In the genomic region with DNA sequence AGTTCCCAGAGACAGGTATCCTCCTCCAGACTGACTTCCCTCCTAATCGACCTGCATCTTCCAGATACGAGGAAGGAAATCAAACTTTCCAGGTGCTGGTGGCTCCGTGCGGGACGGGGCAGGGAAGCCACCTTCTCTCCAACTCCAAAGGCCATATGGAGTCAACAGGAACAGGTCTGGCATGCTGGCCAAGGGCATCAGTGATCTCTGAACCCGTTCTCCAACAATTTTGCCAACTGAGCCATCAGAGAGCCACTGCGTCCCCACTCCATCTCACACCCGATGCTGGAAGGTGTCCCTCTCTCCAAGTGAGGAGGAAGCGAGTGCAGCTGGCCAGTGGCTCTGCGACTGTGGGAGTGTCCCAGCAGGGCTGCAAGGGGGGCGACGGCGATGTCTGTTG, we compare ENCODE assay signal across 20 cellular contexts. TPM values are rescaled to one million over a fixed set of nuclear protein-coding genes. Genes with fewer than 3 reads are reported as not detected.
A peak's percentile ranks its signal among the peaks of the same experiment; 100 is the strongest.
DNase-seq lines count a peak whose midpoint lies in the region; ATAC-seq and TF ChIP-seq lines count a peak whose summit lies in the region.
"Had no signal": no experiment of that assay in that cellular context is flagged by ENCODE, and none has a peak within 500 bp of the region (broad histone marks: within the 10 kb centered on the region; RNA-seq: fewer than 3 reads in every experiment).

No MANE protein-coding gene starts in this region.

- peaks cover 94% of the 10 kb centered on the region for H3K4me1 Mint-ChIP-seq in activated naive CD4-positive, alpha-beta T cell treated with anti-CD3 and anti-CD28 coated beads, Interleukin-2, amount 50 U/mL, for 24 hours
- H3K4me1 Mint-ChIP-seq in CD8-positive, alpha-beta T cell (ENCODE audit: low read depth): peaks cover 79% of the 10 kb centered on the region
- peaks cover 0 to 9% of the 10 kb centered on the region in 2 donors for H3K4me1 Mint-ChIP-seq in effector memory CD8-positive, alpha-beta T cell (ENCODE audit: low read depth in 2 of 2)
- peaks cover 96% of the 10 kb centered on the region for H3K4me1 Mint-ChIP-seq in nephron progenitor cell
- H3K4me1 Mint-ChIP-seq: B cell, CD14-positive monocyte had no signal

- no peak for DNase-seq in activated naive CD4-positive, alpha-beta T cell treated with anti-CD3 and anti-CD28 coated beads, Interleukin-2, amount 50 U/mL, for 16 hours
- no peak for DNase-seq in CD8-positive, alpha-beta T cell
- DNase-seq in effector memory CD8-positive, alpha-beta T cell: no peak
- DNase-seq in nephron progenitor cell: no peak
- DNase-seq in PC-3: no peak
- DNase-seq in MG63: no peak
- DNase-seq: CD4-positive, alpha-beta memory T cell; DMS 273 treated with DMSO at 0.1 percent for 48 hours; EL; GDM1; GOT3; HFFc6 had no signal

- H3K79me2 ChIP-seq in PC-3 (ENCODE audit: low read length): no peaks in the 10 kb centered on the region

- no peaks in the 10 kb centered on the region for H3K36me3 ChIP-seq in CD8-positive, alpha-beta T cell (ENCODE audit: insufficient read depth, low read length)
- no peaks in the 10 kb centered on the region for H3K36me3 ChIP-seq in PC-3 (ENCODE audit: low read depth, low read length)
- no peaks in the 10 kb centered on the region for H3K36me3 ChIP-seq in MG63
- H3K36me3 ChIP-seq: BLaER1, HAP-1 had no signal

- BruUV-seq in PC-3 (replicated peaks; lab: Mats Ljungman, UMichigan): no TSS peak

- no peak for TF ChIP-seq CTCF in CD8-positive, alpha-beta T cell (IDR thresholded peaks at IDR 0.05)
- TF ChIP-seq CTCF in nephron progenitor cell (IDR thresholded peaks at IDR 0.05) (no peak), PC-3 (conservative IDR thresholded peaks at IDR 0.05; ENCODE audit: low read depth, low read length) (no peak)

- no peak for ATAC-seq in CD8-positive, alpha-beta T cell
- ATAC-seq in effector memory CD8-positive, alpha-beta T cell (replicated peaks): no peak
- ATAC-seq in PC-3 (no peak), HG02798 (IDR thresholded peaks at IDR 0.05; ENCODE audit: poor library complexity, unreplicated experiment) (no peak)
- ATAC-seq: GM12878 had no signal

- no peaks in the 10 kb centered on the region for H3K9me3 ChIP-seq in CD8-positive, alpha-beta T cell (ENCODE audit: low read length)
- H3K9me3 ChIP-seq in PC-3 (ENCODE audit: low read length): no peaks in the 10 kb centered on the region
- no peaks in the 10 kb centered on the region for H3K9me3 ChIP-seq in MG63
- H3K9me3 ChIP-seq: BLaER1, HAP-1 had no signal

- H3K4me2 ChIP-seq in PC-3 (ENCODE audit: low read length): no peak overlapping the region
- H3K4me2 ChIP-seq: BLaER1 had no signal

- POLR2A ChIA-PET in CD8-positive, alpha-beta T cell (lab: Charles Lee): interaction anchor here (1.3 kb wide), 1 partner anchor 15 kb away, joined by 4 read pairs; no protein-coding TSS in a partner anchor
- POLR2A ChIA-PET in PC-3 (lab: Charles Lee; ENCODE audit: unreplicated experiment): no interaction called here

- H3K9me2 ChIP-seq in PC-3 (replicated peaks; ENCODE audit: low read length): no peaks in the 10 kb centered on the region

- H3K4me3 ChIP-seq in CD8-positive, alpha-beta T cell (ENCODE audit: low read depth, low read length): no peak overlapping the region
- H3K4me3 ChIP-seq in PC-3 (ENCODE audit: low read length): no peak overlapping the region
- H3K4me3 ChIP-seq in MG63: no peak overlapping the region
- H3K4me3 ChIP-seq: BLaER1, GM12878, HAP-1 had no signal

- H2AFZ ChIP-seq in PC-3 (ENCODE audit: low read length): no peak overlapping the region

- H3K27me3 Mint-ChIP-seq in activated naive CD4-positive, alpha-beta T cell treated with anti-CD3 and anti-CD28 coated beads, Interleukin-2, amount 50 U/mL, for 24 hours: no peaks in the 10 kb centered on the region
- no peaks in the 10 kb centered on the region for H3K27me3 Mint-ChIP-seq in CD8-positive, alpha-beta T cell (ENCODE audit: low read depth)
- H3K27me3 Mint-ChIP-seq in effector memory CD8-positive, alpha-beta T cell: peaks cover 41 to 51% of the 10 kb centered on the region in 2 donors
- H3K27me3 Mint-ChIP-seq in nephron progenitor cell (ENCODE audit: low read depth, poor library complexity): no peaks in the 10 kb centered on the region

- peaks cover 39% of the 10 kb centered on the region for H3K4me1 ChIP-seq in CD8-positive, alpha-beta T cell (ENCODE audit: insufficient read depth, low read length)
- H3K4me1 ChIP-seq in PC-3 (ENCODE audit: insufficient read depth, low read length): peaks cover 8% of the 10 kb centered on the region
- H3K4me1 ChIP-seq: HAP-1 had no signal

- no peaks in the 10 kb centered on the region for H3K9me3 Mint-ChIP-seq in activated naive CD4-positive, alpha-beta T cell treated with anti-CD3 and anti-CD28 coated beads, Interleukin-2, amount 50 U/mL, for 24 hours
- H3K9me3 Mint-ChIP-seq in CD8-positive, alpha-beta T cell: no peaks in the 10 kb centered on the region
- H3K9me3 Mint-ChIP-seq in effector memory CD8-positive, alpha-beta T cell: no peaks in the 10 kb centered on the region
- no peaks in the 10 kb centered on the region for H3K9me3 Mint-ChIP-seq in nephron progenitor cell
- H3K9me3 Mint-ChIP-seq: CD14-positive monocyte; CD4-positive, alpha-beta memory T cell; HFFc6 had no signal

- H3K27ac Mint-ChIP-seq in activated naive CD4-positive, alpha-beta T cell treated with anti-CD3 and anti-CD28 coated beads, Interleukin-2, amount 50 U/mL, for 24 hours: peak overlapping the region; percentile 19
- peak overlapping the region; percentile 45 for H3K27ac Mint-ChIP-seq in CD8-positive, alpha-beta T cell
- H3K27ac Mint-ChIP-seq in effector memory CD8-positive, alpha-beta T cell: peak overlapping the region; percentile 20 to 33
- H3K27ac Mint-ChIP-seq in nephron progenitor cell: peak overlapping the region; percentile 94
- H3K27ac Mint-ChIP-seq: B cell, CD14-positive monocyte, HFFc6 had no signal

- intact Hi-C loops in CD8-positive, alpha-beta T cell (cut with DNase I, micrococcal nuclease): loop anchor here (10.0 kb wide), 2 partner anchors 199 to 531 kb away; partner anchors contain the start of gene CCDC138 (in 1 of the 2)
- intact Hi-C loops in PC-3 (cut with micrococcal nuclease): no loop called here

- H3K9ac ChIP-seq in PC-3 (ENCODE audit: low read length): no peak overlapping the region
- H3K9ac ChIP-seq: BLaER1 had no signal

- CTCF ChIA-PET in CD8-positive, alpha-beta T cell (lab: Charles Lee): no interaction called here
- CTCF ChIA-PET in PC-3 (lab: Charles Lee): no interaction called here

- no peak overlapping the region for H3K4me3 Mint-ChIP-seq in activated naive CD4-positive, alpha-beta T cell treated with anti-CD3 and anti-CD28 coated beads, Interleukin-2, amount 50 U/mL, for 24 hours
- H3K4me3 Mint-ChIP-seq in CD8-positive, alpha-beta T cell: no peak overlapping the region
- H3K4me3 Mint-ChIP-seq in effector memory CD8-positive, alpha-beta T cell: no peak overlapping the region
- H3K4me3 Mint-ChIP-seq in nephron progenitor cell: no peak overlapping the region
- H3K4me3 Mint-ChIP-seq: B cell, CD14-positive monocyte, HFFc6 had no signal

- no peaks in the 10 kb centered on the region for H4K20me1 ChIP-seq in PC-3 (ENCODE audit: low read length)
- H4K20me1 ChIP-seq: BLaER1 had no signal

- no peaks in the 10 kb centered on the region for H3K27me3 ChIP-seq in CD8-positive, alpha-beta T cell (ENCODE audit: insufficient read depth, low read length)
- H3K27me3 ChIP-seq in PC-3 (ENCODE audit: low read length) (no peaks in the 10 kb centered on the region), MG63 (peaks cover 12% of the 10 kb centered on the region)
- H3K27me3 ChIP-seq: BLaER1 had no signal

- no peak overlapping the region for H3K27ac ChIP-seq in CD8-positive, alpha-beta T cell (ENCODE audit: low read depth, low read length)
- H3K27ac ChIP-seq in PC-3 (ENCODE audit: low read length): no peak overlapping the region
- H3K27ac ChIP-seq: 22Rv1, BLaER1 had no signal

- no peaks in the 10 kb centered on the region for H3K36me3 Mint-ChIP-seq in activated naive CD4-positive, alpha-beta T cell treated with anti-CD3 and anti-CD28 coated beads, Interleukin-2, amount 50 U/mL, for 24 hours
- H3K36me3 Mint-ChIP-seq in CD8-positive, alpha-beta T cell: no peaks in the 10 kb centered on the region
- H3K36me3 Mint-ChIP-seq in effector memory CD8-positive, alpha-beta T cell (ENCODE audit: insufficient read depth): no peaks in the 10 kb centered on the region
- H3K36me3 Mint-ChIP-seq in nephron progenitor cell (ENCODE audit: low read depth): peaks cover 2% of the 10 kb centered on the region
- H3K36me3 Mint-ChIP-seq: CD14-positive monocyte; CD4-positive, alpha-beta memory T cell had no signal

- H3F3A ChIP-seq in PC-3 (ENCODE audit: low read length, unreplicated experiment): no peaks in the 10 kb centered on the region

RNA-seq across cellular contexts. Expression of gene EDAR, which starts 5.4 kb away (rescaled TPM):
- total RNA-seq in CD8-positive, alpha-beta T cell: 1 to 10 TPM; 1.6 to 2.0 TPM
- total RNA-seq in PC-3 (2014; rRNA removed): 0.04 TPM in 1 of 2 replicates, not detected in the other
- total RNA-seq in MG63 (2014; rRNA removed; shearing (Covaris generic); ENCODE audit: low replicate concordance): not detected in 2 replicates
- total RNA-seq: B cell, GM12878, HFFc6 had no signal

Comparison
In these comparisons a context has a peak if more than half of its experiments do, and no peak if none do; other contexts are left out.
1. H3K27ac Mint-ChIP-seq: peak in every context shown above with its lines; median percentile 94 in nephron progenitor cell; 45 in CD8-positive, alpha-beta T cell; 26 in effector memory CD8-positive, alpha-beta T cell; 19 in activated naive CD4-positive, alpha-beta T cell treated with anti-CD3 and anti-CD28 coated beads, Interleukin-2, amount 50 U/mL, for 24 hours.